Comparison of ENCODE assay signal across 25 cellular contexts in genomic region chr7:137853053-137853452, GRCh38.
"Had no signal": no experiment of that assay in that cellular context is flagged by ENCODE, and none has a peak within 500 bp of the region (broad histone marks: within the 10 kb centered on the region; RNA-seq: fewer than 3 reads in every experiment).

No MANE protein-coding gene starts in this region.

- H3K4me1 ChIP-seq: parathyroid adenoma, psoas muscle, right lobe of liver, sigmoid colon, stomach, thyroid gland, tibial nerve, upper lobe of left lung, vagina had no signal

- DNase-seq: nephron progenitor cell; ovary; posterior cingulate gyrus; psoas muscle; right cardiac atrium; right lobe of liver; sigmoid colon; small intestine; stimulated activated CD4-positive, alpha-beta T cell treated with anti-CD3 and anti-CD28 coated beads, Interleukin-15, amount 100 ng/mL, for 24 hours; stimulated activated CD4-positive, alpha-beta T cell treated with anti-CD3 and anti-CD28 coated beads, Interleukin-2, amount 100 ng/mL, for 24 hours; stimulated activated CD4-positive, alpha-beta T cell treated with anti-CD3 and anti-CD28 coated beads, Interleukin-2, amount 100 ng/mL, for 48 hours; stimulated activated CD4-positive, alpha-beta T cell treated with anti-CD3 and anti-CD28 coated beads, Interleukin-4, amount 100 ng/mL, for 24 hours; stimulated activated naive B cell treated with anti-CD40 and anti-IgM and Interleukin-4, amounts not matched to agents 10 μg/mL and 1 μg/mL and 100 μg/mL, for 72 hours; stimulated activated naive CD4-positive, alpha-beta T cell treated with Interleukin-2 at 50 U/mL for 16 hours; stomach; thyroid gland; trophoblast cell; upper lobe of left lung had no signal

- H3K9me3 ChIP-seq: neutrophil, ovary, psoas muscle, right lobe of liver, sigmoid colon, stomach, thoracic aorta, thyroid gland, tibial nerve, upper lobe of left lung, vagina had no signal

- H3K27ac ChIP-seq: neutrophil, ovary, parathyroid adenoma, psoas muscle, right lobe of liver, sigmoid colon, stomach, thoracic aorta, thyroid gland, tibial nerve, upper lobe of left lung, vagina had no signal

- ATAC-seq: natural killer cell treated with Interleukin-12 subunit alpha and Interleukin-12 subunit beta and Interleukin-15 and Interleukin-18, amount 100 ng/mL, for 72 hours; psoas muscle; right cardiac atrium; right lobe of liver; stimulated activated effector memory CD8-positive, alpha-beta T cell treated with anti-CD3 and anti-CD28 coated beads, Interleukin-12 subunit alpha, Interleukin-12 subunit beta, amount 100 ng/mL, for 72 hours; stimulated activated naive B cell treated with anti-CD40 and anti-IgM and Interleukin-4, amounts not matched to agents 10 μg/mL and 1 μg/mL and 100 μg/mL, for 72 hours had no signal

- H3K4me3 ChIP-seq: ovary, psoas muscle, right lobe of liver, sigmoid colon, stomach, thoracic aorta, thyroid gland, tibial nerve, upper lobe of left lung, vagina had no signal

- H3K36me3 ChIP-seq: neutrophil, ovary, right lobe of liver, thoracic aorta, thyroid gland, upper lobe of left lung, vagina had no signal

- H3K27me3 ChIP-seq: ovary, right lobe of liver, thyroid gland, upper lobe of left lung, vagina had no signal
